29 cellular contexts compared by ENCODE assay signal in genomic region chr11:73862971-73863370, GRCh38. TPM values are rescaled to one million over a fixed set of nuclear protein-coding genes. Genes with fewer than 3 reads are reported as not detected.
DNase-seq lines count a peak whose midpoint lies in the region; ATAC-seq and TF ChIP-seq lines count a peak whose summit lies in the region.
"Had no signal": no experiment of that assay in that cellular context is flagged by ENCODE, and none has a peak within 500 bp of the region (broad histone marks: within the 10 kb centered on the region; RNA-seq: fewer than 3 reads in every experiment).

No MANE protein-coding gene starts in this region.

- peak overlapping the region; percentile 30 to 73 (median 70) for H3K27ac Mint-ChIP-seq in nephron
- H3K27ac Mint-ChIP-seq: B cell; CD8-positive, alpha-beta memory T cell; T-cell had no signal

- no peaks in the 10 kb centered on the region for H3K27me3 Mint-ChIP-seq in nephron (ENCODE audit: low read depth)
- H3K27me3 Mint-ChIP-seq: B cell; CD8-positive, alpha-beta memory T cell; T-cell had no signal

- 80 to 100% methylated on average over 1 to 4 of the region's 4 CpGs for WGBS in gastroesophageal sphincter (ENCODE audit: low coverage in 1 of 2), 2 donors

- H3K36me3 ChIP-seq in KMS-11 (ENCODE audit: insufficient read depth) (no peaks in the 10 kb centered on the region), gastroesophageal sphincter (peaks cover 0 to 62% of the 10 kb centered on the region in 2 donors)
- H3K36me3 ChIP-seq: SJSA1 had no signal

- ATAC-seq in gastroesophageal sphincter, result no peak
- ATAC-seq: GM12878, HCT116, PC-3, Right ventricle myocardium inferior, T-cell had no signal

- no peaks in the 10 kb centered on the region for H3K79me2 ChIP-seq in KMS-11 (ENCODE audit: insufficient read depth, low read depth)

- DNase-seq in DMS 273 (lab: John Stamatoyannopoulos, UW; ENCODE audit: unreplicated experiment) (peak; percentile 3), DMS 273 treated with DMSO at 0.1 percent for 48 hours (lab: John Stamatoyannopoulos, UW) (no peak), NCI-H2227 treated with DMSO at 0.1 percent for 48 hours (lab: John Stamatoyannopoulos, UW) (peak; percentile 32), hippocampal formation (lab: John Stamatoyannopoulos, UW) (no peak), NCI-H69 (lab: John Stamatoyannopoulos, UW) (no peak)
- DNase-seq: Calu3; CD8-positive, alpha-beta memory T cell; DMS53; EL; GDM1; IMR-90; KG1; MM.1S; NCI-H2081; NCI-H2171 treated with DMSO at 0.1 percent for 48 hours; NCI-H748 treated with DMSO at 0.1 percent for 48 hours; NK-92 treated with Interleukin-12 subunit alpha and Interleukin-12 subunit beta, amount 100 ng/mL, for 24 hours; PC-3; T-cell had no signal

- TF ChIP-seq EP300 in gastroesophageal sphincter (IDR thresholded peaks at IDR 0.05), result no peak

- H2AFZ ChIP-seq in KMS-11 (ENCODE audit: low read depth), result no peak overlapping the region

- peaks cover 19% of the 10 kb centered on the region for H3K4me1 ChIP-seq in KMS-11 (ENCODE audit: low read depth, poor library complexity, severe bottlenecking)
- peaks cover 0 to 11% (median 0%) of the 10 kb centered on the region in 3 donors for H3K4me1 ChIP-seq in gastroesophageal sphincter

- peaks cover 51% of the 10 kb centered on the region for H3K36me3 Mint-ChIP-seq in nephron (ENCODE audit: low read depth)

- peak overlapping the region; percentile 10; the same call in 1 of the 2 replicates for H3K4me2 ChIP-seq in KMS-11

- peaks cover 15% of the 10 kb centered on the region for H3K4me1 Mint-ChIP-seq in nephron
- H3K4me1 Mint-ChIP-seq: B cell; CD8-positive, alpha-beta memory T cell; T-cell had no signal

- H3K4me3 Mint-ChIP-seq in nephron, result no peak overlapping the region
- H3K4me3 Mint-ChIP-seq: B cell; CD8-positive, alpha-beta memory T cell; T-cell had no signal

- H3K9me3 Mint-ChIP-seq in nephron, result no peaks in the 10 kb centered on the region
- H3K9me3 Mint-ChIP-seq: CD8-positive, alpha-beta memory T cell; T-cell had no signal

- H3K9ac ChIP-seq in KMS-11, result no peak overlapping the region

- no peaks in the 10 kb centered on the region for H3K9me3 ChIP-seq in gastroesophageal sphincter
- H3K9me3 ChIP-seq: SJSA1 had no signal

- H3K27me3 ChIP-seq in KMS-11 (ENCODE audit: insufficient read depth, low read depth) (no peaks in the 10 kb centered on the region), gastroesophageal sphincter (no peaks in the 10 kb centered on the region)
- H3K27me3 ChIP-seq: SJSA1 had no signal

- no peak for TF ChIP-seq POLR2A in gastroesophageal sphincter (IDR thresholded peaks at IDR 0.05)

- H3K4me3 ChIP-seq in KMS-11 (IDR thresholded peaks at IDR 0.05; ENCODE audit: insufficient read depth, low read depth, low read length) (no peak overlapping the region), gastroesophageal sphincter (no peak overlapping the region)
- H3K4me3 ChIP-seq: GM12878, SJSA1 had no signal

- H3K27ac ChIP-seq in KMS-11, result no peak overlapping the region
- H3K27ac ChIP-seq in gastroesophageal sphincter, result no peak overlapping the region
- H3K27ac ChIP-seq: 22Rv1, C4-2B, SJSA1 had no signal

- TF ChIP-seq CTCF in KMS-11 (conservative IDR thresholded peaks at IDR 0.05; ENCODE audit: low read depth, low read length) (no peak), nephron (IDR thresholded peaks at IDR 0.05; ENCODE audit: unreplicated experiment in 3 of 3) (no peak), gastroesophageal sphincter (IDR thresholded peaks at IDR 0.05) (no peak)

- H4K20me1 ChIP-seq in KMS-11 (ENCODE audit: insufficient read depth), result no peaks in the 10 kb centered on the region

RNA-seq across cellular contexts. Expression of gene COA4, which starts 13.7 kb away (rescaled TPM):
- total RNA-seq in gastroesophageal sphincter, result 10 to 100 TPM; 37.8 to 74.2 (median 58.7) TPM

RNA-seq across cellular contexts. Expression of gene PAAF1, which starts 13.8 kb away (rescaled TPM):
- total RNA-seq in gastroesophageal sphincter, result 10 to 100 TPM; 16.2 to 30.2 (median 17.8) TPM

Comparison
In these comparisons a context has a peak if more than half of its experiments do, and no peak if none do; other contexts are left out.
1. DNase-seq: peak in DMS 273 (single experiment) and NCI-H2227 treated with DMSO at 0.1 percent for 48 hours (single experiment); none in DMS 273 treated with DMSO at 0.1 percent for 48 hours (single experiment), hippocampal formation (0 of 2) and NCI-H69 (single experiment).